Comparison of ENCODE assay signal across 8 cellular contexts in the genomic region with DNA sequence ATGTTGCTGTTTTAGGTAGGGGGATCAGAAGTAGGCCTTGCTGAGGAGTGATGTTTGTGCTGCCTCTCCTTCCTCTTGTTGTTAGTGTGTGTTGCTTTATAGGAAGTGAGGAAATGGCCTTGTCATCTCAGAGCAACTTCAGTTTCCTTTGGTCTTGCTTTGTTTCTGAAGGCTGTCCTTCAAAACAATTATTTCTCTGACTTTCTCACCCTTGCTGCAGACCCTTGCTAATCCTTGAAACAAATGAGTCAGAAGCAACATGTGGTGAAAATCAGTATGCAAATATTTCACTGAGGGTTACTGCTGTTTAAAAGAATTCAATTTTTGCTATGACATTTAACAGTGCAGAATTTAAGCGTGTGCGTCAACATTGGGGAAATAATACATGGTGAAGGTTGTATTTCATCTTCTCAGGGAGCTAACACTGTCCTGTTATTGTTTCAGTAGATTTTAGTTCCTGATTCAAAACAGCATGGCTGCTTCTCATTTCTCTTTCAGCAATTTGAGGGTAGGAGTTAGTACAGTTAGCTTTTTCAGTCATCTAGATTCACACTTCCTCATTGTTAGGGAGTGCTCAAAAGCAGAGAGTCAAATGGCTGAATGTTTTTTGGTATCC. TPM values are rescaled to one million over a fixed set of nuclear protein-coding genes. Genes with fewer than 3 reads are reported as not detected.
A peak's percentile ranks its signal among the peaks of the same experiment; 100 is the strongest.
DNase-seq lines count a peak whose midpoint lies in the region; ATAC-seq and TF ChIP-seq lines count a peak whose summit lies in the region.

No MANE protein-coding gene starts in this region.

- intact Hi-C loops in activated T-helper 1 cell treated with anti-CD3 and anti-CD28 coated beads, Interleukin-12 subunit alpha, Interleukin-12 subunit beta, Interleukin-2, Interleukin-4 antibody, amounts not matched to agents 30 ng/mL and 10 ng/mL and 1 ng/mL, durations not matched to agents 14 hours and 24 hours and 36 hours (cut with micrococcal nuclease): no loop called here

- DNase-seq in AML-193 (lab: John Stamatoyannopoulos, UW) (peak; percentile 64 to 79), NCI-H774 (lab: John Stamatoyannopoulos, UW) (no peak), HuH-7 (ENCODE audit: low spot score) (no peak)
- no peak for DNase-seq in activated T-helper 1 cell treated with anti-CD3 and anti-CD28 coated beads, Interleukin-12 subunit alpha, Interleukin-12 subunit beta, Interleukin-2, Interleukin-4 antibody, amounts not matched to agents 30 ng/mL and 10 ng/mL and 1 ng/mL, durations not matched to agents 14 hours and 24 hours and 36 hours (ENCODE audit: low spot score)
- DNase-seq in stimulated activated CD4-positive, alpha-beta T cell treated with anti-CD3 and anti-CD28 coated beads, Interleukin-2, amount 100 ng/mL, for 48 hours: no peak

- peak overlapping the region; percentile 8 for H3K27ac Mint-ChIP-seq in activated T-helper 1 cell treated with anti-CD3 and anti-CD28 coated beads, Interleukin-12 subunit alpha, Interleukin-12 subunit beta, Interleukin-2, Interleukin-4 antibody, amounts not matched to agents 30 ng/mL and 10 ng/mL and 1 ng/mL, durations not matched to agents 14 hours and 24 hours and 36 hours

- H3K27me3 ChIP-seq in neutrophil: no peaks in the 10 kb centered on the region

- no peak for TF ChIP-seq CTCF in neutrophil (IDR thresholded peaks at IDR 0.05)

- H3K4me3 Mint-ChIP-seq in activated T-helper 1 cell treated with anti-CD3 and anti-CD28 coated beads, Interleukin-12 subunit alpha, Interleukin-12 subunit beta, Interleukin-2, Interleukin-4 antibody, amounts not matched to agents 30 ng/mL and 10 ng/mL and 1 ng/mL, durations not matched to agents 14 hours and 24 hours and 36 hours: no peak overlapping the region

- H3K36me3 ChIP-seq in neutrophil: peaks cover 37% of the 10 kb centered on the region

- H3K9me3 ChIP-seq in neutrophil: no peaks in the 10 kb centered on the region

- ATAC-seq in GM19328 (IDR thresholded peaks at IDR 0.05; ENCODE audit: unreplicated experiment) (peak; percentile 86), HG03175 (IDR thresholded peaks at IDR 0.05; ENCODE audit: unreplicated experiment) (peak; percentile 92)

- H3K4me1 Mint-ChIP-seq in activated T-helper 1 cell treated with anti-CD3 and anti-CD28 coated beads, Interleukin-12 subunit alpha, Interleukin-12 subunit beta, Interleukin-2, Interleukin-4 antibody, amounts not matched to agents 30 ng/mL and 10 ng/mL and 1 ng/mL, durations not matched to agents 14 hours and 24 hours and 36 hours (ENCODE audit: low read depth): peaks cover 10% of the 10 kb centered on the region

- H3K9me3 Mint-ChIP-seq in activated T-helper 1 cell treated with anti-CD3 and anti-CD28 coated beads, Interleukin-12 subunit alpha, Interleukin-12 subunit beta, Interleukin-2, Interleukin-4 antibody, amounts not matched to agents 30 ng/mL and 10 ng/mL and 1 ng/mL, durations not matched to agents 14 hours and 24 hours and 36 hours: no peaks in the 10 kb centered on the region

- no peaks in the 10 kb centered on the region for H3K27me3 Mint-ChIP-seq in activated T-helper 1 cell treated with anti-CD3 and anti-CD28 coated beads, Interleukin-12 subunit alpha, Interleukin-12 subunit beta, Interleukin-2, Interleukin-4 antibody, amounts not matched to agents 30 ng/mL and 10 ng/mL and 1 ng/mL, durations not matched to agents 14 hours and 24 hours and 36 hours (ENCODE audit: insufficient read depth)

- H3K27ac ChIP-seq in neutrophil: peak overlapping the region; percentile 99

- H3K4me1 ChIP-seq in neutrophil (ENCODE audit: control insufficient read depth in 1 of 2, insufficient read depth in 1 of 2, low read depth in 1 of 2, low read length in 1 of 2): peaks cover 88 to 100% of the 10 kb centered on the region in 2 experiments

- H3K36me3 Mint-ChIP-seq in activated T-helper 1 cell treated with anti-CD3 and anti-CD28 coated beads, Interleukin-12 subunit alpha, Interleukin-12 subunit beta, Interleukin-2, Interleukin-4 antibody, amounts not matched to agents 30 ng/mL and 10 ng/mL and 1 ng/mL, durations not matched to agents 14 hours and 24 hours and 36 hours (ENCODE audit: low read depth): no peaks in the 10 kb centered on the region

- peak overlapping the region; percentile 34 to 51 for H3K4me3 ChIP-seq in neutrophil (ENCODE audit: low read depth in 1 of 2, low read length in 1 of 2)

RNA-seq across cellular contexts. Expression of gene RNF144B, which starts 13.8 kb away (rescaled TPM):
- 0.44 and 0.86 TPM in 2 replicates for total RNA-seq in activated T-helper 1 cell treated with anti-CD3 and anti-CD28 coated beads, Interleukin-12 subunit alpha, Interleukin-12 subunit beta, Interleukin-2, Interleukin-4 antibody, amounts not matched to agents 30 ng/mL and 10 ng/mL and 1 ng/mL, durations not matched to agents 14 hours and 24 hours and 36 hours

Comparison
In these comparisons a context has a peak if more than half of its experiments do, and no peak if none do; other contexts are left out.
1. DNase-seq: peak in AML-193 (2 of 2); none in activated T-helper 1 cell treated with anti-CD3 and anti-CD28 coated beads, Interleukin-12 subunit alpha, Interleukin-12 subunit beta, Interleukin-2, Interleukin-4 antibody, amounts not matched to agents 30 ng/mL and 10 ng/mL and 1 ng/mL, durations not matched to agents 14 hours and 24 hours and 36 hours (single experiment), NCI-H774 (single experiment), HuH-7 (single experiment) and stimulated activated CD4-positive, alpha-beta T cell treated with anti-CD3 and anti-CD28 coated beads, Interleukin-2, amount 100 ng/mL, for 48 hours (0 of 2).